In the genomic region with DNA sequence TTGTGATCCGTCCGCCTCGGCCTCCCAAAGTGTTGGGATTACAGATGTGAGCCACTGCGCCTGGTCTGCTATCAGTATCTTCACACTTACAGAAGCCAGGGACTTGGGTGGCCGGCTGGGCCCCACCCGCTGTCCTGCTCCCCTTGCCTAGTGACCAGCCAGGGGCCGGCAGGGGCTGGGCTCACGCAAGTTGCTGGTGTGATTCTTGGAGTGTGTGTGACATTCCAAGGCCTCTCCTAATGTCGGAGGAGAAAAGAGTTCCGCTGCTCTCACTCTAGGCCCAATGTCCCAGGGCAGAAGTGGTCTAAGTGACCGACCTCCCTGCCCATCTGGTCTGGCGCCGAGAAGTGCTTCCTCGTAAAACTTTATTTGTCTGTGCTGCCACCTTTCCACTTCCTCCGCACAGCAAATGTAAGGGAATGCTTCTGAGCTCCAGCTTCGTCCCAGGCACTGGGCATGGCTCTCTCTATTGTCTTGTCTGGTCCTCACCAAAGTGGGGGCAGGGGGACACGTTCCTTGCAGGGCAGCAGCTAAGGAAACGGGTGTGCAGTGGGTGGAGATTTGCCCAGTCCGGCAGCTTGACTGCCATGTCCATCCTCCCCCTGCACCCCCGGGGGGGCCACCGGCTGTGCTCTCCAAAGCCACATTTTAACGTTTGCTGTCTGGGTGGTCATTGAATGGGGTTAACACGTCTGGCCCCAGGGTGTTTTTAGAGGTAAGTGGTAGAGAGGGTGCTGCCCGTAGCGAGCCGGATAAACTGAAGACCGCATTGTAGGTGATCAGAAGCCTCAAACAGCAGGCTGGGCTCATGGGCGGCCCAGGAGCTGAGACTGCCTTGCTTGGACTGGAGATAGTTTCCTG, we compare ENCODE assay signal across 1 cellular context.
TF ChIP-seq lines count a peak whose summit lies in the region.

No MANE protein-coding gene starts in this region.

TF ChIP-seq in WTC11, 78 proteins besides CTCF, POLR2A, EP300 and RAD21:
- TF ChIP-seq ZBTB21 (CRISPR knock-in tag; IDR thresholded peaks at IDR 0.05; ENCODE audit: borderline replicate concordance) (no peak), GTF2I (CRISPR knock-in tag; conservative IDR thresholded peaks at IDR 0.05) (no peak), NFYB (CRISPR knock-in tag; conservative IDR thresholded peaks at IDR 0.05; ENCODE audit: low read depth) (no peak), NR1H2 (CRISPR knock-in tag; IDR thresholded peaks at IDR 0.05) (no peak), ZNF396 (CRISPR knock-in tag; IDR thresholded peaks at IDR 0.05; ENCODE audit: borderline replicate concordance) (no peak), CREM (CRISPR knock-in tag; IDR thresholded peaks at IDR 0.05) (no peak), JAZF1 (CRISPR knock-in tag; IDR thresholded peaks at IDR 0.05) (no peak), TCF7 (CRISPR knock-in tag; IDR thresholded peaks at IDR 0.05; ENCODE audit: low read depth) (no peak), ZNF121 (CRISPR knock-in tag; IDR thresholded peaks at IDR 0.05) (no peak), MXD4 (CRISPR knock-in tag; IDR thresholded peaks at IDR 0.05; ENCODE audit: borderline replicate concordance) (no peak), CREB1 (CRISPR knock-in tag; IDR thresholded peaks at IDR 0.05) (no peak), NFE2L1 (CRISPR knock-in tag; IDR thresholded peaks at IDR 0.05) (no peak), GABPB1 (CRISPR knock-in tag; IDR thresholded peaks at IDR 0.05) (no peak)
- TF ChIP-seq, protein P1, sequence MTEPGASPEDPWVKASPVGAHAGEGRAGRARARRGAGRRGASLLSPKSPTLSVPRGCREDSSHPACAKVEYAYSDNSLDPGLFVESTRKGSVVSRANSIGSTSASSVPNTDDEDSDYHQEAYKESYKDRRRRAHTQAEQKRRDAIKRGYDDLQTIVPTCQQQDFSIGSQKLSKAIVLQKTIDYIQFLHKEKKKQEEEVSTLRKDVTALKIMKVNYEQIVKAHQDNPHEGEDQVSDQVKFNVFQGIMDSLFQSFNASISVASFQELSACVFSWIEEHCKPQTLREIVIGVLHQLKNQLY (CRISPR knock-in tag; IDR thresholded peaks at IDR 0.05), result no peak
- TF ChIP-seq, protein P2, sequence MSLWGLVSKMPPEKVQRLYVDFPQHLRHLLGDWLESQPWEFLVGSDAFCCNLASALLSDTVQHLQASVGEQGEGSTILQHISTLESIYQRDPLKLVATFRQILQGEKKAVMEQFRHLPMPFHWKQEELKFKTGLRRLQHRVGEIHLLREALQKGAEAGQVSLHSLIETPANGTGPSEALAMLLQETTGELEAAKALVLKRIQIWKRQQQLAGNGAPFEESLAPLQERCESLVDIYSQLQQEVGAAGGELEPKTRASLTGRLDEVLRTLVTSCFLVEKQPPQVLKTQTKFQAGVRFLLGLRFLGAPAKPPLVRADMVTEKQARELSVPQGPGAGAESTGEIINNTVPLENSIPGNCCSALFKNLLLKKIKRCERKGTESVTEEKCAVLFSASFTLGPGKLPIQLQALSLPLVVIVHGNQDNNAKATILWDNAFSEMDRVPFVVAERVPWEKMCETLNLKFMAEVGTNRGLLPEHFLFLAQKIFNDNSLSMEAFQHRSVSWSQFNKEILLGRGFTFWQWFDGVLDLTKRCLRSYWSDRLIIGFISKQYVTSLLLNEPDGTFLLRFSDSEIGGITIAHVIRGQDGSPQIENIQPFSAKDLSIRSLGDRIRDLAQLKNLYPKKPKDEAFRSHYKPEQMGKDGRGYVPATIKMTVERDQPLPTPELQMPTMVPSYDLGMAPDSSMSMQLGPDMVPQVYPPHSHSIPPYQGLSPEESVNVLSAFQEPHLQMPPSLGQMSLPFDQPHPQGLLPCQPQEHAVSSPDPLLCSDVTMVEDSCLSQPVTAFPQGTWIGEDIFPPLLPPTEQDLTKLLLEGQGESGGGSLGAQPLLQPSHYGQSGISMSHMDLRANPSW (CRISPR knock-in tag; conservative IDR thresholded peaks at IDR 0.05; ENCODE audit: low read depth), result no peak
- TF ChIP-seq, protein P3, sequence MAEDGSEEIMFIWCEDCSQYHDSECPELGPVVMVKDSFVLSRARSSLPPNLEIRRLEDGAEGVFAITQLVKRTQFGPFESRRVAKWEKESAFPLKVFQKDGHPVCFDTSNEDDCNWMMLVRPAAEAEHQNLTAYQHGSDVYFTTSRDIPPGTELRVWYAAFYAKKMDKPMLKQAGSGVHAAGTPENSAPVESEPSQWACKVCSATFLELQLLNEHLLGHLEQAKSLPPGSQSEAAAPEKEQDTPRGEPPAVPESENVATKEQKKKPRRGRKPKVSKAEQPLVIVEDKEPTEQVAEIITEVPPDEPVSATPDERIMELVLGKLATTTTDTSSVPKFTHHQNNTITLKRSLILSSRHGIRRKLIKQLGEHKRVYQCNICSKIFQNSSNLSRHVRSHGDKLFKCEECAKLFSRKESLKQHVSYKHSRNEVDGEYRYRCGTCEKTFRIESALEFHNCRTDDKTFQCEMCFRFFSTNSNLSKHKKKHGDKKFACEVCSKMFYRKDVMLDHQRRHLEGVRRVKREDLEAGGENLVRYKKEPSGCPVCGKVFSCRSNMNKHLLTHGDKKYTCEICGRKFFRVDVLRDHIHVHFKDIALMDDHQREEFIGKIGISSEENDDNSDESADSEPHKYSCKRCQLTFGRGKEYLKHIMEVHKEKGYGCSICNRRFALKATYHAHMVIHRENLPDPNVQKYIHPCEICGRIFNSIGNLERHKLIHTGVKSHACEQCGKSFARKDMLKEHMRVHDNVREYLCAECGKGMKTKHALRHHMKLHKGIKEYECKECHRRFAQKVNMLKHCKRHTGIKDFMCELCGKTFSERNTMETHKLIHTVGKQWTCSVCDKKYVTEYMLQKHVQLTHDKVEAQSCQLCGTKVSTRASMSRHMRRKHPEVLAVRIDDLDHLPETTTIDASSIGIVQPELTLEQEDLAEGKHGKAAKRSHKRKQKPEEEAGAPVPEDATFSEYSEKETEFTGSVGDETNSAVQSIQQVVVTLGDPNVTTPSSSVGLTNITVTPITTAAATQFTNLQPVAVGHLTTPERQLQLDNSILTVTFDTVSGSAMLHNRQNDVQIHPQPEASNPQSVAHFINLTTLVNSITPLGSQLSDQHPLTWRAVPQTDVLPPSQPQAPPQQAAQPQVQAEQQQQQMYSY (CRISPR knock-in tag; IDR thresholded peaks at IDR 0.05), result no peak
- TF ChIP-seq, protein P4, sequence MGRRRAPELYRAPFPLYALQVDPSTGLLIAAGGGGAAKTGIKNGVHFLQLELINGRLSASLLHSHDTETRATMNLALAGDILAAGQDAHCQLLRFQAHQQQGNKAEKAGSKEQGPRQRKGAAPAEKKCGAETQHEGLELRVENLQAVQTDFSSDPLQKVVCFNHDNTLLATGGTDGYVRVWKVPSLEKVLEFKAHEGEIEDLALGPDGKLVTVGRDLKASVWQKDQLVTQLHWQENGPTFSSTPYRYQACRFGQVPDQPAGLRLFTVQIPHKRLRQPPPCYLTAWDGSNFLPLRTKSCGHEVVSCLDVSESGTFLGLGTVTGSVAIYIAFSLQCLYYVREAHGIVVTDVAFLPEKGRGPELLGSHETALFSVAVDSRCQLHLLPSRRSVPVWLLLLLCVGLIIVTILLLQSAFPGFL (CRISPR knock-in tag; IDR thresholded peaks at IDR 0.05; ENCODE audit: borderline replicate concordance), result no peak
- TF ChIP-seq, protein P5, sequence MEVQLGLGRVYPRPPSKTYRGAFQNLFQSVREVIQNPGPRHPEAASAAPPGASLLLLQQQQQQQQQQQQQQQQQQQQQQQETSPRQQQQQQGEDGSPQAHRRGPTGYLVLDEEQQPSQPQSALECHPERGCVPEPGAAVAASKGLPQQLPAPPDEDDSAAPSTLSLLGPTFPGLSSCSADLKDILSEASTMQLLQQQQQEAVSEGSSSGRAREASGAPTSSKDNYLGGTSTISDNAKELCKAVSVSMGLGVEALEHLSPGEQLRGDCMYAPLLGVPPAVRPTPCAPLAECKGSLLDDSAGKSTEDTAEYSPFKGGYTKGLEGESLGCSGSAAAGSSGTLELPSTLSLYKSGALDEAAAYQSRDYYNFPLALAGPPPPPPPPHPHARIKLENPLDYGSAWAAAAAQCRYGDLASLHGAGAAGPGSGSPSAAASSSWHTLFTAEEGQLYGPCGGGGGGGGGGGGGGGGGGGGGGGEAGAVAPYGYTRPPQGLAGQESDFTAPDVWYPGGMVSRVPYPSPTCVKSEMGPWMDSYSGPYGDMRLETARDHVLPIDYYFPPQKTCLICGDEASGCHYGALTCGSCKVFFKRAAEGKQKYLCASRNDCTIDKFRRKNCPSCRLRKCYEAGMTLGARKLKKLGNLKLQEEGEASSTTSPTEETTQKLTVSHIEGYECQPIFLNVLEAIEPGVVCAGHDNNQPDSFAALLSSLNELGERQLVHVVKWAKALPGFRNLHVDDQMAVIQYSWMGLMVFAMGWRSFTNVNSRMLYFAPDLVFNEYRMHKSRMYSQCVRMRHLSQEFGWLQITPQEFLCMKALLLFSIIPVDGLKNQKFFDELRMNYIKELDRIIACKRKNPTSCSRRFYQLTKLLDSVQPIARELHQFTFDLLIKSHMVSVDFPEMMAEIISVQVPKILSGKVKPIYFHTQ (CRISPR knock-in tag; IDR thresholded peaks at IDR 0.05), result no peak
- TF ChIP-seq, protein P6, sequence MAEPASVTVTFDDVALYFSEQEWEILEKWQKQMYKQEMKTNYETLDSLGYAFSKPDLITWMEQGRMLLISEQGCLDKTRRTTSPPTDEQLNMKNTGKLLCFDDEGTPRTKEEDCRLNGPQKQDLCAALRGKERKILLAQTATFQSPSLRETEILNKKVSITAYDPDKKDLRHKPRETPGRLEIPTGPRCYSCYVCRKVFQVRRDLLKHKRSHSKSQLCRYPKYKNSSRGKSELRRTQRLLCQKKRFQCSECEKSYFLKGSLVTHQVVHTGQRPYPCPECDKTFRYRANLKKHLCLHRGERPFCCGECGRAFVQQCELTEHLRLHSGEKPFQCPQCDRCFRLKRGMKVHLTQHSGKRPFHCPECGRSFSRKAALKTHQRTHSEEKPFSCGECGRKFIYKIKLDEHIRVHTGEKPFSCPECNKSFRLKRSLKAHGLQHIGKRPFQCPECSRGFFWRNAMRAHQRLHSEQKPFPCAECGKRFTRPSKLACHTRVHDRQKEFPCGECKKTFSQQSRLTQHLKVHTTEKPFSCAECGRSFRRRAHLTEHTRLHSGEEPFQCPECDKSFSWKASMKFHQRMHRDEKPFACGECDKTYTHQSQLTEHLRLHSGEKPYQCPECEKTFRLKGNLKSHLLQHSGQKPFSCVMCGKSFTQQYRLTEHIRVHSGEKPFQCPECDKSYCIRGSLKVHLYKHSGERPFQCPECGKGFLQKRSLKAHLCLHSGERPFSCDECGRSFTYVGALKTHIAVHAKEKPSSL (CRISPR knock-in tag; conservative IDR thresholded peaks at IDR 0.05), result no peak
- TF ChIP-seq, protein P7, sequence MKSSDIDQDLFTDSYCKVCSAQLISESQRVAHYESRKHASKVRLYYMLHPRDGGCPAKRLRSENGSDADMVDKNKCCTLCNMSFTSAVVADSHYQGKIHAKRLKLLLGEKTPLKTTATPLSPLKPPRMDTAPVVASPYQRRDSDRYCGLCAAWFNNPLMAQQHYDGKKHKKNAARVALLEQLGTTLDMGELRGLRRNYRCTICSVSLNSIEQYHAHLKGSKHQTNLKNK (CRISPR knock-in tag; IDR thresholded peaks at IDR 0.05), result no peak
TF ChIP-seq in WTC11: peak in this region for 0.
